1 cellular context compared by ENCODE assay signal in genomic region chr12:9066183-9066623, GRCh38.
TF ChIP-seq lines count a peak whose summit lies in the region.

No MANE protein-coding gene starts in this region.

TF ChIP-seq in HepG2, 621 proteins besides CTCF, POLR2A, EP300 and RAD21 (continued from another document and continues in another):
- peak; percentile 32; the same call in 1 of the 2 replicates for TF ChIP-seq ATF7-NPFF (CRISPR knock-in tag; IDR thresholded peaks at IDR 0.05; ENCODE audit: low read depth)
- TF ChIP-seq, protein P1, sequence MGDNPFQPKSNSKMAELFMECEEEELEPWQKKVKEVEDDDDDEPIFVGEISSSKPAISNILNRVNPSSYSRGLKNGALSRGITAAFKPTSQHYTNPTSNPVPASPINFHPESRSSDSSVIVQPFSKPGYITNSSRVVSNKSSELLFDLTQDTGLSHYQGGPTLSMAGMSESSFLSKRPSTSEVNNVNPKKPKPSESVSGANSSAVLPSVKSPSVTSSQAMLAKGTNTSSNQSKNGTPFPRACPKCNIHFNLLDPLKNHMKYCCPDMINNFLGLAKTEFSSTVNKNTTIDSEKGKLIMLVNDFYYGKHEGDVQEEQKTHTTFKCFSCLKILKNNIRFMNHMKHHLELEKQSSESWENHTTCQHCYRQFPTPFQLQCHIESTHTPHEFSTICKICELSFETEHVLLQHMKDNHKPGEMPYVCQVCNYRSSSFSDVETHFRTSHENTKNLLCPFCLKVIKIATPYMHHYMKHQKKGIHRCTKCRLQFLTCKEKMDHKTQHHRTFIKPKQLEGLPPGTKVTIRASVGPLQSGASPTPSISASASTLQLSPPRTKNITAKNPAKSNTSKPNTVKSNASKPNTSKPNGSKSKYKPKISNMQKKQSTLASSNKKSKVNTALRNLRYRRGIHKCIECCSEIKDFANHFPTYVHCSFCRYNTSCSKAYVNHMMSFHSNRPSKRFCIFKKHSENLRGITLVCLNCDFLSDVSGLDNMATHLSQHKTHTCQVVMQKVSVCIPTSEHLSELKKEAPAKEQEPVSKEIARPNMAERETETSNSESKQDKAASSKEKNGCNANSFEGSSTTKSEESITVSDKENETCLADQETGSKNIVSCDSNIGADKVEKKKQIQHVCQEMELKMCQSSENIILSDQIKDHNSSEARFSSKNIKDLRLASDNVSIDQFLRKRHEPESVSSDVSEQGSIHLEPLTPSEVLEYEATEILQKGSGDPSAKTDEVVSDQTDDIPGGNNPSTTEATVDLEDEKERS (CRISPR knock-in tag; IDR thresholded peaks at IDR 0.05), result peak; percentile 64; the same call in 1 of the 2 replicates
- no peak for TF ChIP-seq NFE2L1 (CRISPR knock-in tag; IDR thresholded peaks at IDR 0.05; ENCODE audit: borderline replicate concordance)
- TF ChIP-seq ZNF207 (IDR thresholded peaks at IDR 0.05; ENCODE audit: borderline replicate concordance), result no peak
- no peak for TF ChIP-seq ZNF530 (CRISPR knock-in tag; IDR thresholded peaks at IDR 0.05; ENCODE audit: low read depth)
- TF ChIP-seq ZNF562 (CRISPR knock-in tag; IDR thresholded peaks at IDR 0.05; ENCODE audit: borderline replicate concordance), result peak; percentile 53; the same call in 1 of the 2 replicates
- no peak for TF ChIP-seq SMARCC2 (IDR thresholded peaks at IDR 0.05)
- TF ChIP-seq DPF2 (CRISPR knock-in tag; IDR thresholded peaks at IDR 0.05; ENCODE audit: borderline replicate concordance, low read depth), result no peak
- TF ChIP-seq, protein P2, sequence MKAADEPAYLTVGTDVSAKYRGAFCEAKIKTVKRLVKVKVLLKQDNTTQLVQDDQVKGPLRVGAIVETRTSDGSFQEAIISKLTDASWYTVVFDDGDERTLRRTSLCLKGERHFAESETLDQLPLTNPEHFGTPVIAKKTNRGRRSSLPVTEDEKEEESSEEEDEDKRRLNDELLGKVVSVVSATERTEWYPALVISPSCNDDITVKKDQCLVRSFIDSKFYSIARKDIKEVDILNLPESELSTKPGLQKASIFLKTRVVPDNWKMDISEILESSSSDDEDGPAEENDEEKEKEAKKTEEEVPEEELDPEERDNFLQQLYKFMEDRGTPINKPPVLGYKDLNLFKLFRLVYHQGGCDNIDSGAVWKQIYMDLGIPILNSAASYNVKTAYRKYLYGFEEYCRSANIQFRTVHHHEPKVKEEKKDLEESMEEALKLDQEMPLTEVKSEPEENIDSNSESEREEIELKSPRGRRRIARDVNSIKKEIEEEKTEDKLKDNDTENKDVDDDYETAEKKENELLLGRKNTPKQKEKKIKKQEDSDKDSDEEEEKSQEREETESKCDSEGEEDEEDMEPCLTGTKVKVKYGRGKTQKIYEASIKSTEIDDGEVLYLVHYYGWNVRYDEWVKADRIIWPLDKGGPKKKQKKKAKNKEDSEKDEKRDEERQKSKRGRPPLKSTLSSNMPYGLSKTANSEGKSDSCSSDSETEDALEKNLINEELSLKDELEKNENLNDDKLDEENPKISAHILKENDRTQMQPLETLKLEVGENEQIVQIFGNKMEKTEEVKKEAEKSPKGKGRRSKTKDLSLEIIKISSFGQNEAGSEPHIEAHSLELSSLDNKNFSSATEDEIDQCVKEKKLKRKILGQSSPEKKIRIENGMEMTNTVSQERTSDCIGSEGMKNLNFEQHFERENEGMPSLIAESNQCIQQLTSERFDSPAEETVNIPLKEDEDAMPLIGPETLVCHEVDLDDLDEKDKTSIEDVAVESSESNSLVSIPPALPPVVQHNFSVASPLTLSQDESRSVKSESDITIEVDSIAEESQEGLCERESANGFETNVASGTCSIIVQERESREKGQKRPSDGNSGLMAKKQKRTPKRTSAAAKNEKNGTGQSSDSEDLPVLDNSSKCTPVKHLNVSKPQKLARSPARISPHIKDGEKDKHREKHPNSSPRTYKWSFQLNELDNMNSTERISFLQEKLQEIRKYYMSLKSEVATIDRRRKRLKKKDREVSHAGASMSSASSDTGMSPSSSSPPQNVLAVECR (CRISPR knock-in tag; IDR thresholded peaks at IDR 0.05; ENCODE audit: borderline replicate concordance), result no peak
- no peak for TF ChIP-seq RFX5 (IDR thresholded peaks at IDR 0.05; ENCODE audit: low read depth, low read length)
- peak; percentile 90 for TF ChIP-seq SRSF1 (optimal IDR thresholded peaks at IDR 0.05; ENCODE audit: low read depth, low read length)
- 0 out of 2 replicates have a peak, but pooled peaks have one; percentile 40 for TF ChIP-seq TOPORS (CRISPR knock-in tag; IDR thresholded peaks at IDR 0.05)
- TF ChIP-seq, protein P3, sequence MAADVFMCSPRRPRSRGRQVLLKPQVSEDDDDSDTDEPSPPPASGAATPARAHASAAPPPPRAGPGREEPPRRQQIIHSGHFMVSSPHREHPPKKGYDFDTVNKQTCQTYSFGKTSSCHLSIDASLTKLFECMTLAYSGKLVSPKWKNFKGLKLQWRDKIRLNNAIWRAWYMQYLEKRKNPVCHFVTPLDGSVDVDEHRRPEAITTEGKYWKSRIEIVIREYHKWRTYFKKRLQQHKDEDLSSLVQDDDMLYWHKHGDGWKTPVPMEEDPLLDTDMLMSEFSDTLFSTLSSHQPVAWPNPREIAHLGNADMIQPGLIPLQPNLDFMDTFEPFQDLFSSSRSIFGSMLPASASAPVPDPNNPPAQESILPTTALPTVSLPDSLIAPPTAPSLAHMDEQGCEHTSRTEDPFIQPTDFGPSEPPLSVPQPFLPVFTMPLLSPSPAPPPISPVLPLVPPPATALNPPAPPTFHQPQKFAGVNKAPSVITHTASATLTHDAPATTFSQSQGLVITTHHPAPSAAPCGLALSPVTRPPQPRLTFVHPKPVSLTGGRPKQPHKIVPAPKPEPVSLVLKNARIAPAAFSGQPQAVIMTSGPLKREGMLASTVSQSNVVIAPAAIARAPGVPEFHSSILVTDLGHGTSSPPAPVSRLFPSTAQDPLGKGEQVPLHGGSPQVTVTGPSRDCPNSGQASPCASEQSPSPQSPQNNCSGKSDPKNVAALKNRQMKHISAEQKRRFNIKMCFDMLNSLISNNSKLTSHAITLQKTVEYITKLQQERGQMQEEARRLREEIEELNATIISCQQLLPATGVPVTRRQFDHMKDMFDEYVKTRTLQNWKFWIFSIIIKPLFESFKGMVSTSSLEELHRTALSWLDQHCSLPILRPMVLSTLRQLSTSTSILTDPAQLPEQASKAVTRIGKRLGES (CRISPR knock-in tag; IDR thresholded peaks at IDR 0.05; ENCODE audit: borderline replicate concordance), result peak; percentile 53; the same call in 1 of the 2 replicates
- 0 out of 2 replicates have a peak, but pooled peaks have one; percentile 33 for TF ChIP-seq PRMT3 (CRISPR knock-in tag; IDR thresholded peaks at IDR 0.05; ENCODE audit: borderline replicate concordance, low read depth)
- TF ChIP-seq, protein P4, sequence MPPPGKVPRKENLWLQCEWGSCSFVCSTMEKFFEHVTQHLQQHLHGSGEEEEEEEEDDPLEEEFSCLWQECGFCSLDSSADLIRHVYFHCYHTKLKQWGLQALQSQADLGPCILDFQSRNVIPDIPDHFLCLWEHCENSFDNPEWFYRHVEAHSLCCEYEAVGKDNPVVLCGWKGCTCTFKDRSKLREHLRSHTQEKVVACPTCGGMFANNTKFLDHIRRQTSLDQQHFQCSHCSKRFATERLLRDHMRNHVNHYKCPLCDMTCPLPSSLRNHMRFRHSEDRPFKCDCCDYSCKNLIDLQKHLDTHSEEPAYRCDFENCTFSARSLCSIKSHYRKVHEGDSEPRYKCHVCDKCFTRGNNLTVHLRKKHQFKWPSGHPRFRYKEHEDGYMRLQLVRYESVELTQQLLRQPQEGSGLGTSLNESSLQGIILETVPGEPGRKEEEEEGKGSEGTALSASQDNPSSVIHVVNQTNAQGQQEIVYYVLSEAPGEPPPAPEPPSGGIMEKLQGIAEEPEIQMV (CRISPR knock-in tag; IDR thresholded peaks at IDR 0.05; ENCODE audit: low read depth), result 0 out of 2 replicates have a peak, but pooled peaks have one; percentile 24
- TF ChIP-seq NONO (IDR thresholded peaks at IDR 0.05), result no peak
- peak; percentile 81 for TF ChIP-seq NONO (CRISPR knock-in tag; conservative IDR thresholded peaks at IDR 0.05)
- TF ChIP-seq ZFP90 (CRISPR knock-in tag; IDR thresholded peaks at IDR 0.05; ENCODE audit: borderline replicate concordance), result no peak
- no peak for TF ChIP-seq EZH2 (conservative IDR thresholded peaks at IDR 0.05; ENCODE audit: low read depth, low read length)
- TF ChIP-seq ZNF615 (CRISPR knock-in tag; IDR thresholded peaks at IDR 0.05; ENCODE audit: borderline replicate concordance), result no peak
- TF ChIP-seq KLF12 (CRISPR knock-in tag; IDR thresholded peaks at IDR 0.05; ENCODE audit: borderline replicate concordance), result peak; percentile 4; the same call in 1 of the 2 replicates
- peak; percentile 56; the same call in 1 of the 2 replicates for TF ChIP-seq ISL2 (CRISPR knock-in tag; IDR thresholded peaks at IDR 0.05)
- peak; percentile 81 for TF ChIP-seq ZNF781 (CRISPR knock-in tag; IDR thresholded peaks at IDR 0.05; ENCODE audit: borderline replicate concordance, not compliant biosample characterization)
- peak; percentile 37; the same call in 1 of the 2 replicates for TF ChIP-seq ZBTB2 (CRISPR knock-in tag; IDR thresholded peaks at IDR 0.05; ENCODE audit: low read depth)
- peak; percentile 68; the same call in 1 of the 2 replicates for TF ChIP-seq ZNF350 (CRISPR knock-in tag; IDR thresholded peaks at IDR 0.05; ENCODE audit: borderline replicate concordance, low read depth)
- TF ChIP-seq MYC (CRISPR knock-in tag; IDR thresholded peaks at IDR 0.05; ENCODE audit: borderline replicate concordance), result no peak
- no peak for TF ChIP-seq SAP130 (CRISPR knock-in tag; IDR thresholded peaks at IDR 0.05; ENCODE audit: low read depth)
- 0 out of 2 replicates have a peak, but pooled peaks have one; percentile 40 for TF ChIP-seq BATF2 (CRISPR knock-in tag; IDR thresholded peaks at IDR 0.05)
- TF ChIP-seq ZNF460 (CRISPR knock-in tag; IDR thresholded peaks at IDR 0.05; ENCODE audit: borderline replicate concordance), result no peak
- TF ChIP-seq, protein P5, sequence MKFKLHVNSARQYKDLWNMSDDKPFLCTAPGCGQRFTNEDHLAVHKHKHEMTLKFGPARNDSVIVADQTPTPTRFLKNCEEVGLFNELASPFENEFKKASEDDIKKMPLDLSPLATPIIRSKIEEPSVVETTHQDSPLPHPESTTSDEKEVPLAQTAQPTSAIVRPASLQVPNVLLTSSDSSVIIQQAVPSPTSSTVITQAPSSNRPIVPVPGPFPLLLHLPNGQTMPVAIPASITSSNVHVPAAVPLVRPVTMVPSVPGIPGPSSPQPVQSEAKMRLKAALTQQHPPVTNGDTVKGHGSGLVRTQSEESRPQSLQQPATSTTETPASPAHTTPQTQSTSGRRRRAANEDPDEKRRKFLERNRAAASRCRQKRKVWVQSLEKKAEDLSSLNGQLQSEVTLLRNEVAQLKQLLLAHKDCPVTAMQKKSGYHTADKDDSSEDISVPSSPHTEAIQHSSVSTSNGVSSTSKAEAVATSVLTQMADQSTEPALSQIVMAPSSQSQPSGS (CRISPR knock-in tag; IDR thresholded peaks at IDR 0.05), result 0 out of 2 replicates have a peak, but pooled peaks have one; percentile 23
